16 cellular contexts compared by ENCODE assay signal in genomic region chr12:83145325-83145724, GRCh38.
"Had no signal": no experiment of that assay in that cellular context is flagged by ENCODE, and none has a peak within 500 bp of the region (broad histone marks: within the 10 kb centered on the region; RNA-seq: fewer than 3 reads in every experiment).

No MANE protein-coding gene starts in this region.

- H3K27me3 ChIP-seq: ovary, right lobe of liver, suprapubic skin, tibial artery, upper lobe of left lung, uterus had no signal

- H3K4me3 ChIP-seq: mucosa of descending colon, ovary, right lobe of liver, suprapubic skin, tibial artery, upper lobe of left lung, uterus had no signal

- H3K36me3 ChIP-seq: ovary, right lobe of liver, suprapubic skin, tibial artery, upper lobe of left lung, uterus had no signal

- DNase-seq: effector memory CD4-positive, alpha-beta T cell; foreskin keratinocyte; kidney glomerular epithelial cell; mammary epithelial cell; mucosa of descending colon; naive thymus-derived CD8-positive, alpha-beta T cell; nucleus accumbens; ovary; right lobe of liver; stimulated activated CD4-positive, alpha-beta T cell treated with anti-CD3 and anti-CD28 coated beads, Interleukin-4, amount 100 ng/mL, for 1 hour; stimulated activated CD8-positive, alpha-beta memory T cell treated with anti-CD3 and anti-CD28 coated beads, Interleukin-4, amount 100 ng/mL, for 48 hours; stimulated activated naive CD8-positive, alpha-beta T cell treated with anti-CD3 and anti-CD28 coated beads, Interleukin-15, Interleukin-2, amounts not matched to agents 100 U/mL and 50 U/mL, for 24 hours; tibial artery; upper lobe of left lung; uterus had no signal

- H3K4me1 ChIP-seq: foreskin keratinocyte, right lobe of liver, suprapubic skin, tibial artery, upper lobe of left lung, uterus had no signal

- H3K27ac ChIP-seq: foreskin keratinocyte, ovary, right lobe of liver, suprapubic skin, tibial artery, upper lobe of left lung, uterus had no signal

- H3K9me3 ChIP-seq: mucosa of descending colon, ovary, right lobe of liver, tibial artery, uterus had no signal
